In genomic region chr21:37208056-37208705, GRCh38 we compare ENCODE assay signal across 9 cellular contexts. TPM values are rescaled to one million over a fixed set of nuclear protein-coding genes. Genes with fewer than 3 reads are reported as not detected.
DNase-seq lines count a peak whose midpoint lies in the region; ATAC-seq and TF ChIP-seq lines count a peak whose summit lies in the region.
"Had no signal": no experiment of that assay in that cellular context is flagged by ENCODE, and none has a peak within 500 bp of the region (broad histone marks: within the 10 kb centered on the region; RNA-seq: fewer than 3 reads in every experiment).

No MANE protein-coding gene starts in this region.

- in situ Hi-C loops in ACHN (cut with HindIII; ENCODE audit: low pct_ligation_motif_present, low pct_unique_long_range_greater_than_20kb, low sequenced_read_pairs) = no loop called here

- DNase-seq in EH (ENCODE audit: low read depth) = peak; percentile 36
- peak; percentile 19 to 36 for DNase-seq in activated CD4-positive, alpha-beta T cell treated with anti-CD3 and anti-CD28 coated beads, Interleukin-2, amount 50 U/mL, for 48 hours
- peak; percentile 79 for DNase-seq in left ventricle myocardium inferior
- no peak for DNase-seq in NCI-H1694 treated with DMSO at 0.1 percent for 48 hours (lab: John Stamatoyannopoulos, UW)
- DNase-seq in ACHN = no peak

- no peaks in the 10 kb centered on the region for H3K9me3 ChIP-seq in left ventricle myocardium inferior (replicated peaks)
- H3K9me3 ChIP-seq in skeletal muscle tissue (ENCODE audit: control insufficient read depth in 3 of 3, low read length in 3 of 3) = no peaks in the 10 kb centered on the region

- H3K4me1 ChIP-seq in left ventricle myocardium inferior (peaks cover 44% of the 10 kb centered on the region), skeletal muscle tissue (ENCODE audit: control insufficient read depth in 3 of 3, insufficient read depth in 3 of 3, low read length in 3 of 3) (peaks cover 25 to 43% (median 38%) of the 10 kb centered on the region in 3 donors)

- ATAC-seq in GM19351 (IDR thresholded peaks at IDR 0.05; ENCODE audit: unreplicated experiment) = peak; percentile 60
- ATAC-seq in HG03378 (IDR thresholded peaks at IDR 0.05; ENCODE audit: unreplicated experiment) = peak; percentile 57

- intact Hi-C loops in left ventricle myocardium inferior (cut with micrococcal nuclease) = no loop called here

- peak overlapping the region; percentile 68 to 86 (median 81) for H3K9ac ChIP-seq in skeletal muscle tissue (ENCODE audit: low read depth in 1 of 3, low read length in 3 of 3)
- H3K9ac ChIP-seq: KMS-11 had no signal

- H3K36me3 ChIP-seq in left ventricle myocardium inferior = peaks cover 3% of the 10 kb centered on the region
- peaks cover 0 to 1% (median 0%) of the 10 kb centered on the region in 3 donors for H3K36me3 ChIP-seq in skeletal muscle tissue (ENCODE audit: control insufficient read depth in 3 of 3, insufficient read depth in 3 of 3, low read length in 3 of 3)

- H3K4me3 ChIP-seq in left ventricle myocardium inferior (peak overlapping the region; percentile 51), skeletal muscle tissue (ENCODE audit: low read length in 3 of 3) (peak overlapping the region; percentile 53 to 69 (median 60))

- H3K27me3 ChIP-seq in left ventricle myocardium inferior (ENCODE audit: low read depth) = no peaks in the 10 kb centered on the region
- no peaks in the 10 kb centered on the region for H3K27me3 ChIP-seq in skeletal muscle tissue (ENCODE audit: control insufficient read depth in 3 of 3, insufficient read depth in 3 of 3, low read length in 3 of 3)

- peak overlapping the region; percentile 87 for H3K27ac ChIP-seq in left ventricle myocardium inferior (replicated peaks)
- H3K27ac ChIP-seq in skeletal muscle tissue (ENCODE audit: low read depth, low read length) = peak overlapping the region; percentile 91
- H3K27ac ChIP-seq: KMS-11 had no signal

- no peak for TF ChIP-seq CTCF in left ventricle myocardium inferior (IDR thresholded peaks at IDR 0.05; ENCODE audit: borderline replicate concordance)

RNA-seq across cellular contexts. Expression of gene VPS26C, which starts 59.0 kb away (rescaled TPM):
- total RNA-seq in left ventricle myocardium inferior (54.2 TPM), skeletal muscle tissue (27.7 TPM)

Comparison
In these comparisons a context has a peak if more than half of its experiments do, and no peak if none do; other contexts are left out.
1. DNase-seq: peak in EH (single experiment), activated CD4-positive, alpha-beta T cell treated with anti-CD3 and anti-CD28 coated beads, Interleukin-2, amount 50 U/mL, for 48 hours (2 of 2) and left ventricle myocardium inferior (single experiment); none in NCI-H1694 treated with DMSO at 0.1 percent for 48 hours (single experiment) and ACHN (single experiment).